ENCODE assay signal across 8 cellular contexts in the genomic region with DNA sequence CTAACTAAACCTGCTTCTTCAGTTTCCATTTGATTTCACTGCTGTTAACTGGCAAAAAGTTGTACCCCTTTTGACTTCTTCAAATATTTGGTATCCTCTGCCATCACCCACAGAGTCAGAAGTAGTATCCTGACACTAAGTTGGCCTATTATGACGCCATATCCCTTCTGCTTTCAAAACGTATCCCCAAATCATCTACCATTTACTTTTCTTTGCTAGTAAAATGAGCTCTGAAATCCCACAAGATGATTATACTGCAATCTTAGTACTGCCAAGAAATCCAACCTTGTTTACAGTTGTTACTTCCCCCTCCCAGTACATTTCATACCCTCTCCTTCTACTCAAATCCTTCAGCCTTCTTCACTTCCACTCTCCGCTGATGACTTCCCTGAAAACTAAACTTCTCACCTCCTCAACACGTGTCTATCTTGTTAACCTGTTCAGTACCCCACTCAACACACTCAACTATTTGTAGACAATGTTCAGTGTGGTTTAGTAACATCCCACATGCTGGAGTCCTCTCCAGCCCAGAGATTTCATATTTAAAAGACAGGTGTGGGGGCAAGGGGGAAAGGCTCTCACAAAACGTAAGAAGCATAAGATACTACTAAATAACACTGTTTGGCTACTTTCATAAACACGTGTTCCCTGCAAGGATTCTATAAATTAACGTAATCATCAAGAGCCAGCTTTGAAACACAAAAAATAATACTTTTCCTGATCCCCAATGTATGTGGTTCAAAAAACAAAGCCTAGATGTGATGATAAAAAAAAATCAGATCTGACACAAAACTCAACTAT. TPM values are rescaled to one million over a fixed set of nuclear protein-coding genes. Genes with fewer than 3 reads are reported as not detected.
A peak's percentile ranks its signal among the peaks of the same experiment; 100 is the strongest.
DNase-seq lines count a peak whose midpoint lies in the region; ATAC-seq and TF ChIP-seq lines count a peak whose summit lies in the region.

No MANE protein-coding gene starts in this region.

- peaks cover 53% of the 10 kb centered on the region for H3K36me3 Mint-ChIP-seq in activated naive CD8-positive, alpha-beta T cell treated with anti-CD3 and anti-CD28 coated beads, Interleukin-2, amount 50 U/mL, for 24 hours (ENCODE audit: low read depth)

- H3K27ac ChIP-seq in ACC112 (ENCODE audit: low read depth, low read length) (0 out of 2 replicates have a peak overlapping the region, but pooled peaks have one; percentile 48), HEK293 (ENCODE audit: extremely low read depth, low read depth, low read length) (no peak overlapping the region), left lung (peak overlapping the region; percentile 85 to 86), thyroid gland (peak overlapping the region in 1 of 3 donors; percentile 85)

- H3K4me1 Mint-ChIP-seq in activated naive CD8-positive, alpha-beta T cell treated with anti-CD3 and anti-CD28 coated beads, Interleukin-2, amount 50 U/mL, for 24 hours: peaks cover 52% of the 10 kb centered on the region

- H3K27me3 ChIP-seq in ACC112 (ENCODE audit: insufficient read depth, low read length) (no peaks in the 10 kb centered on the region; the same call in 1 of the 2 replicates), left lung (no peaks in the 10 kb centered on the region), thyroid gland (no peaks in the 10 kb centered on the region)

- no peak for DNase-seq in activated naive CD8-positive, alpha-beta T cell treated with anti-CD3 and anti-CD28 coated beads, Interleukin-2, amount 50 U/mL, for 24 hours
- no peak for DNase-seq in left lung
- DNase-seq in thyroid gland: no peak
- DNase-seq in hippocampal formation (lab: John Stamatoyannopoulos, UW): no peak
- DNase-seq in D341Med (ENCODE audit: low spot score): no peak
- no peak for DNase-seq in NCI-H226

- TF ChIP-seq CTCF in HEK293 (tag by site-specific recombination; IDR thresholded peaks at IDR 0.05): no peak
- TF ChIP-seq CTCF in left lung (IDR thresholded peaks at IDR 0.05): no peak
- TF ChIP-seq CTCF in thyroid gland (IDR thresholded peaks at IDR 0.05): no peak

- intact Hi-C loops in left lung (cut with DNase I) (no loop called here), thyroid gland (cut with DNase I) (no loop called here)

- H3K27ac Mint-ChIP-seq in activated naive CD8-positive, alpha-beta T cell treated with anti-CD3 and anti-CD28 coated beads, Interleukin-2, amount 50 U/mL, for 24 hours: peak overlapping the region; percentile 98

- H3K36me3 ChIP-seq in ACC112 (ENCODE audit: insufficient read depth, low read length): peaks cover 17% of the 10 kb centered on the region
- peaks cover 6 to 36% of the 10 kb centered on the region in 2 experiments for H3K36me3 ChIP-seq in HEK293 (ENCODE audit: control insufficient read depth in 2 of 2, insufficient read depth in 1 of 2, low read length in 2 of 2)
- peaks cover 0 to 18% of the 10 kb centered on the region in 2 donors for H3K36me3 ChIP-seq in left lung
- no peaks in the 10 kb centered on the region for H3K36me3 ChIP-seq in thyroid gland

- TF ChIP-seq POLR2A in thyroid gland (IDR thresholded peaks at IDR 0.05): no peak

- H3K9me3 Mint-ChIP-seq in activated naive CD8-positive, alpha-beta T cell treated with anti-CD3 and anti-CD28 coated beads, Interleukin-2, amount 50 U/mL, for 24 hours: no peaks in the 10 kb centered on the region

- H3K4me1 ChIP-seq in ACC112 (ENCODE audit: control insufficient read depth, insufficient read depth, low read length, unreplicated experiment): peaks cover 29% of the 10 kb centered on the region
- no peaks in the 10 kb centered on the region for H3K4me1 ChIP-seq in HEK293 (ENCODE audit: control insufficient read depth, insufficient read depth, low read length)
- H3K4me1 ChIP-seq in left lung: peaks cover 7 to 25% of the 10 kb centered on the region in 2 donors
- peaks cover 13 to 16% of the 10 kb centered on the region in 2 donors for H3K4me1 ChIP-seq in thyroid gland

- WGBS in thyroid gland, 2 donors: 12 to 14% methylated on average over 7 of the region's 7 CpGs

- H3K9me3 ChIP-seq in HEK293 (ENCODE audit: control insufficient read depth, insufficient read depth, low read depth, low read length) (no peaks in the 10 kb centered on the region), left lung (no peaks in the 10 kb centered on the region), thyroid gland (no peaks in the 10 kb centered on the region)

- H3K27me3 Mint-ChIP-seq in activated naive CD8-positive, alpha-beta T cell treated with anti-CD3 and anti-CD28 coated beads, Interleukin-2, amount 50 U/mL, for 24 hours: no peaks in the 10 kb centered on the region

- POLR2A ChIA-PET in HEK293 (lab: Yijun Ruan, JAX): no interaction called here

- H3K4me3 ChIP-seq in ACC112 (ENCODE audit: low read depth, low read length): peak overlapping the region; percentile 85
- peak overlapping the region; percentile 82 for H3K4me3 ChIP-seq in HEK293 (ENCODE audit: low read depth, low read length)
- H3K4me3 ChIP-seq in left lung: peak overlapping the region; percentile 89 to 97
- H3K4me3 ChIP-seq in thyroid gland (replicated peaks in 1 of 3): peak overlapping the region; percentile 44 to 94 (median 92)

- H3K79me2 ChIP-seq in ACC112 (ENCODE audit: control insufficient read depth, insufficient read depth, low read length, unreplicated experiment): peaks cover 52% of the 10 kb centered on the region

- no peak for ATAC-seq in activated naive CD8-positive, alpha-beta T cell treated with anti-CD3 and anti-CD28 coated beads, Interleukin-2, amount 50 U/mL, for 24 hours
- peak; percentile 38 for ATAC-seq in left lung

- H2AFZ ChIP-seq in ACC112 (ENCODE audit: low read length, unreplicated experiment): peak overlapping the region; percentile 58

- H3K4me3 Mint-ChIP-seq in activated naive CD8-positive, alpha-beta T cell treated with anti-CD3 and anti-CD28 coated beads, Interleukin-2, amount 50 U/mL, for 24 hours: peak overlapping the region; percentile 91

- CTCF ChIA-PET in HEK293 (lab: Yijun Ruan, JAX): no interaction called here

TF ChIP-seq in HEK293, 187 proteins besides CTCF, POLR2A, EP300 and RAD21 (continues in another document):
- peak; percentile 16; the same call in 1 of the 2 replicates for TF ChIP-seq SCRT1 (tag by site-specific recombination; IDR thresholded peaks at IDR 0.05; ENCODE audit: borderline replicate concordance)
- TF ChIP-seq ZNF629 (tag by site-specific recombination; IDR thresholded peaks at IDR 0.05): peak; percentile 81
- no peak for TF ChIP-seq KLF1 (tag by site-specific recombination; IDR thresholded peaks at IDR 0.05)
- peak; percentile 21; the same call in 1 of the 2 replicates for TF ChIP-seq ZNF398 (tag by site-specific recombination; IDR thresholded peaks at IDR 0.05)
- no peak for TF ChIP-seq ZIC2 (tag by site-specific recombination; IDR thresholded peaks at IDR 0.05)
- TF ChIP-seq ZEB2 (tag by site-specific recombination; IDR thresholded peaks at IDR 0.05): no peak
- TF ChIP-seq ZBTB21 (tag by site-specific recombination; IDR thresholded peaks at IDR 0.05): peak; percentile 72; the same call in 1 of the 2 replicates
- TF ChIP-seq ZNF677 (tag by site-specific recombination; IDR thresholded peaks at IDR 0.05): no peak
- TF ChIP-seq, protein P1, sequence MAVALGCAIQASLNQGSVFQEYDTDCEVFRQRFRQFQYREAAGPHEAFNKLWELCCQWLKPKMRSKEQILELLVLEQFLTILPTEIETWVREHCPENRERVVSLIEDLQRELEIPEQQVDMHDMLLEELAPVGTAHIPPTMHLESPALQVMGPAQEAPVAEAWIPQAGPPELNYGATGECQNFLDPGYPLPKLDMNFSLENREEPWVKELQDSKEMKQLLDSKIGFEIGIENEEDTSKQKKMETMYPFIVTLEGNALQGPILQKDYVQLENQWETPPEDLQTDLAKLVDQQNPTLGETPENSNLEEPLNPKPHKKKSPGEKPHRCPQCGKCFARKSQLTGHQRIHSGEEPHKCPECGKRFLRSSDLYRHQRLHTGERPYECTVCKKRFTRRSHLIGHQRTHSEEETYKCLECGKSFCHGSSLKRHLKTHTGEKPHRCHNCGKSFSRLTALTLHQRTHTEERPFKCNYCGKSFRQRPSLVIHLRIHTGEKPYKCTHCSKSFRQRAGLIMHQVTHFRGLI (tag by site-specific recombination; IDR thresholded peaks at IDR 0.05): no peak

RNA-seq across cellular contexts. Expression of gene NAF1, which starts 1.3 kb away (rescaled TPM):
- total RNA-seq in left lung (10 to 100 TPM; 18.4 to 20.5 TPM), thyroid gland (10 to 100 TPM; 19.3 to 31.9 (median 25.7) TPM)
